ENCODE assay signal across 8 cellular contexts in the genomic region with DNA sequence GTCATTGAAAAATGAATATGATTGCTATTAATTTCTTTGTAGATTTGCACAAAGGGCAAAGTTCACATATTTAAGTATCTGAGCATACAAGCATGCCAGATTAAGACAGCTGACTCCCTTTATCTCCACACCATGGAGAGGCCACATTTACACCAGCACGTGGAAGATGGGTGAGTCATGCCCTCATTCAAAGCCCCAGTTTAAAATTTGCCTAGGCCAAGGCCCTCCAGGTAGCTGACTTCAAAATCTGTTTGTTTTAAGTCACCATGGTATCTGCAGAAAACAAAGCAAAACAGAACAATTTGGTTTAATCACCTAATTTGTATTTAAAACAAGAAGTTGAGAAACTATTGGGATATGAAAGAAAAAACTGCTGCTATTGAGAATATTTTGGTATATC.
DNase-seq lines count a peak whose midpoint lies in the region; ATAC-seq and TF ChIP-seq lines count a peak whose summit lies in the region.

No MANE protein-coding gene starts in this region.

- H3K4me3 ChIP-seq in heart left ventricle (no peak overlapping the region), epithelial cell of proximal tubule (ENCODE audit: low read depth, low read length) (no peak overlapping the region)

- H3K9me3 ChIP-seq in heart left ventricle = no peaks in the 10 kb centered on the region

- TF ChIP-seq CTCF in heart left ventricle (IDR thresholded peaks at IDR 0.05) (no peak), epithelial cell of proximal tubule (conservative IDR thresholded peaks at IDR 0.05; ENCODE audit: low read depth, low read length) (no peak), GM10248 (IDR thresholded peaks at IDR 0.05; ENCODE audit: control extremely low read depth, extremely low read depth, low read depth, missing control alignments) (no peak)

- POLR2A ChIA-PET in GM10248 (lab: Yijun Ruan, JAX) = no interaction called here

- peaks cover 0 to 21% (median 10%) of the 10 kb centered on the region in 9 donors for H3K36me3 ChIP-seq in heart left ventricle

- H3K4me1 Mint-ChIP-seq in stimulated activated naive B cell treated with anti-CD40 and anti-IgM and Interleukin-4, amounts not matched to agents 10 μg/mL and 1 μg/mL and 100 μg/mL, for 72 hours = peaks cover 15 to 25% of the 10 kb centered on the region in 2 donors

- H3K4me1 ChIP-seq in heart left ventricle = peaks cover 4 to 54% (median 29%) of the 10 kb centered on the region in 12 donors

- ATAC-seq in heart left ventricle = peak in 3 of 4 donors; percentile 81 to 88 (median 86)
- no peak for ATAC-seq in Right ventricle myocardium inferior
- peak; percentile 45 to 54 for ATAC-seq in stimulated activated naive B cell treated with anti-CD40 and anti-IgM and Interleukin-4, amounts not matched to agents 10 μg/mL and 1 μg/mL and 100 μg/mL, for 72 hours (replicated peaks)
- no peak for ATAC-seq in GM18867 (IDR thresholded peaks at IDR 0.05; ENCODE audit: unreplicated experiment)

- DNase-seq in heart left ventricle (peak in 1 of 5 donors; percentile 32), Right ventricle myocardium inferior (ENCODE audit: missing footprints) (no peak), NCI-H146 (lab: John Stamatoyannopoulos, UW) (peak; percentile 77), epithelial cell of proximal tubule (ENCODE audit: low read depth) (peak; percentile 49), GM10248 (ENCODE audit: extremely low spot score) (no peak)
- no peak for DNase-seq in stimulated activated naive B cell treated with anti-CD40 and anti-IgM and Interleukin-4, amounts not matched to agents 10 μg/mL and 1 μg/mL and 100 μg/mL, for 72 hours
- no peak for DNase-seq in central memory CD4-positive, alpha-beta T cell

- no peaks in the 10 kb centered on the region for H3K27me3 Mint-ChIP-seq in stimulated activated naive B cell treated with anti-CD40 and anti-IgM and Interleukin-4, amounts not matched to agents 10 μg/mL and 1 μg/mL and 100 μg/mL, for 72 hours

- peaks cover 17 to 38% of the 10 kb centered on the region in 2 donors for H3K36me3 Mint-ChIP-seq in stimulated activated naive B cell treated with anti-CD40 and anti-IgM and Interleukin-4, amounts not matched to agents 10 μg/mL and 1 μg/mL and 100 μg/mL, for 72 hours

- no peaks in the 10 kb centered on the region for H3K27me3 ChIP-seq in heart left ventricle

- no peak overlapping the region for H3K27ac Mint-ChIP-seq in stimulated activated naive B cell treated with anti-CD40 and anti-IgM and Interleukin-4, amounts not matched to agents 10 μg/mL and 1 μg/mL and 100 μg/mL, for 72 hours

- 16 to 40% (median 25%) methylated on average over 1 of the region's 1 CpG for WGBS in heart left ventricle, 4 donors

- peak overlapping the region in 1 of 12 donors; percentile 61 for H3K27ac ChIP-seq in heart left ventricle

- H3K9me3 Mint-ChIP-seq in stimulated activated naive B cell treated with anti-CD40 and anti-IgM and Interleukin-4, amounts not matched to agents 10 μg/mL and 1 μg/mL and 100 μg/mL, for 72 hours = no peaks in the 10 kb centered on the region

- intact Hi-C loops in heart left ventricle (cut with DNase I) (loop anchor here in 6 of 10 donors (5.0 to 10.0 kb wide), 2 partner anchors 133 to 136 kb away; a partner anchor contains a TSS), Right ventricle myocardium inferior (cut with DNase I) (no loop called here)

- no peak for TF ChIP-seq POLR2A in heart left ventricle (IDR thresholded peaks at IDR 0.05)

- no peak overlapping the region for H3K4me3 Mint-ChIP-seq in stimulated activated naive B cell treated with anti-CD40 and anti-IgM and Interleukin-4, amounts not matched to agents 10 μg/mL and 1 μg/mL and 100 μg/mL, for 72 hours

- CTCF ChIA-PET in GM10248 (lab: Yijun Ruan, JAX) = interaction anchor here (1.5 to 2.9 kb wide), 2 partner anchors 10 to 136 kb away, joined by 3 to 6 read pairs; no protein-coding TSS in a partner anchor

Comparison
In these comparisons a context has a peak if more than half of its experiments do, and no peak if none do; other contexts are left out.
1. ATAC-seq: peak in heart left ventricle (3 of 4) and stimulated activated naive B cell treated with anti-CD40 and anti-IgM and Interleukin-4, amounts not matched to agents 10 μg/mL and 1 μg/mL and 100 μg/mL, for 72 hours (2 of 2); none in Right ventricle myocardium inferior (single experiment) and GM18867 (single experiment).
2. DNase-seq: peak in NCI-H146 (single experiment) and epithelial cell of proximal tubule (single experiment); none in Right ventricle myocardium inferior (single experiment), stimulated activated naive B cell treated with anti-CD40 and anti-IgM and Interleukin-4, amounts not matched to agents 10 μg/mL and 1 μg/mL and 100 μg/mL, for 72 hours (single experiment), central memory CD4-positive, alpha-beta T cell (single experiment) and GM10248 (single experiment).